ENCODE assay signal across 8 cellular contexts in the genomic region with DNA sequence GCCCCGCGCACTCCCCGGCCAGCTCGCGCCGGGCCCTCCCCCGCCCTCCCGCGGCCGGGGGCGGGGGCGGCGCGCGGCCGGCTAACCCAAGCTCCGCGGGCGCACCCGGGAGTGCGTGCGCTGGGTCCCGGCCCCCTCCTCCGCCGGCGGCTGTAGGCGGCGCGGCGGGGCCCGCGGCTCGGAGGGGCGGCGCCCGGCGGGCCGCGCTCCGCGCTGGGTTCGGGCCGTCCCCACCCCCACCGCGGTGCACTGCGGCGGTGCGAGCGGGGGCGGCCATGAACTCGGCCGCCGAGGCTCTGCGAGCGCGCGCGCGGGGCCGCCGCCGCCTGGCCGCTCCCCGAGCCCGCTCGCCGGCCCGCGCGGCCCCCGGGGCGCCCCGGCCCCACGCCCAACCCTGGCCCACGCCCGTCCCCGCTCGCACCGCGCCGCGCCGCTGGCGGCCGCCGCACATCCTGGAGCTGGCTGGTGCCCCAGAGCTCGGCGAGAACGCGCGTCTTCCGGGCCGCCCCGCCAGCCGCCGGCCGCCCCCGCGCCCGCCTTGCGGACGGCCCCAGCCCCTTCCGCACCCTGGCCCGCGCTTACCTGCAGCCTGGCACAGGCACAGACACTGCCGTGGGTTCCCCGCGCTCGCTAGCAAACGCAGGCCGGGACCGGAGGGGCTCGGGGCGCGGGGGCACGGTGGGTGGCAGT. TPM values are rescaled to one million over a fixed set of nuclear protein-coding genes. Genes with fewer than 3 reads are reported as not detected.
DNase-seq lines count a peak whose midpoint lies in the region; ATAC-seq and TF ChIP-seq lines count a peak whose summit lies in the region.

A gene with protein sequence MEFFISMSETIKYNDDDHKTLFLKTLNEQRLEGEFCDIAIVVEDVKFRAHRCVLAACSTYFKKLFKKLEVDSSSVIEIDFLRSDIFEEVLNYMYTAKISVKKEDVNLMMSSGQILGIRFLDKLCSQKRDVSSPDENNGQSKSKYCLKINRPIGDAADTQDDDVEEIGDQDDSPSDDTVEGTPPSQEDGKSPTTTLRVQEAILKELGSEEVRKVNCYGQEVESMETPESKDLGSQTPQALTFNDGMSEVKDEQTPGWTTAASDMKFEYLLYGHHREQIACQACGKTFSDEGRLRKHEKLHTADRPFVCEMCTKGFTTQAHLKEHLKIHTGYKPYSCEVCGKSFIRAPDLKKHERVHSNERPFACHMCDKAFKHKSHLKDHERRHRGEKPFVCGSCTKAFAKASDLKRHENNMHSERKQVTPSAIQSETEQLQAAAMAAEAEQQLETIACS (minus strand): TSS at position 496 of the 690 bp plus-strand sequence. CDS start 2,480 bp downstream, outside the sequence.

- H3K9me3 ChIP-seq in right lobe of liver = no peaks in the 10 kb centered on the region

- TF ChIP-seq CTCF in dorsolateral prefrontal cortex (IDR thresholded peaks at IDR 0.05 in 54 of 56, conservative IDR thresholded peaks at IDR 0.05 in 2 of 56; ENCODE audit: low read depth in 1 of 56, partially characterized antibody in 56 of 56) = no peak
- TF ChIP-seq CTCF in right lobe of liver (IDR thresholded peaks at IDR 0.05) = no peak

- TF ChIP-seq POLR2A in right lobe of liver (IDR thresholded peaks at IDR 0.05) = no peak

- no peaks in the 10 kb centered on the region for H3K27me3 ChIP-seq in dorsolateral prefrontal cortex
- no peaks in the 10 kb centered on the region for H3K27me3 ChIP-seq in right lobe of liver

- intact Hi-C loops in dorsolateral prefrontal cortex (cut with DNase I) (loop anchor here (5.0 to 10.0 kb wide), 2 partner anchors 119 to 122 kb away; no protein-coding TSS in a partner anchor), right lobe of liver (cut with DNase I) (no loop called here)

- DNase-seq in NCI-H2029 (lab: John Stamatoyannopoulos, UW) (peak; percentile 67), NCI-H2029 treated with DMSO at 0.1 percent for 48 hours (lab: John Stamatoyannopoulos, UW) (no peak), NCI-H128 (lab: John Stamatoyannopoulos, UW; ENCODE audit: unreplicated experiment) (peak; percentile 56), dorsolateral prefrontal cortex (peak in 7 of 10 donors; percentile 26 to 68 (median 42)), right lobe of liver (peak; percentile 78 to 82 (median 80))
- peak; percentile 54 to 61 for DNase-seq in activated CD4-positive, alpha-beta T cell treated with anti-CD3 and anti-CD28 coated beads, Interleukin-2, amount 50 U/mL, for 48 hours
- DNase-seq in stimulated activated CD4-positive, alpha-beta T cell treated with anti-CD3 and anti-CD28 coated beads, Interleukin-4, amount 100 ng/mL, for 4 hours = peak; percentile 65 to 71

- ATAC-seq in HG02610 (IDR thresholded peaks at IDR 0.05; ENCODE audit: unreplicated experiment) (peak; percentile 31), right lobe of liver (peak; percentile 45 to 71 (median 58))

- H3K36me3 ChIP-seq in right lobe of liver = peaks cover 0 to 9% (median 3%) of the 10 kb centered on the region in 4 donors

- no peaks in the 10 kb centered on the region for H3K4me1 ChIP-seq in right lobe of liver

- no CpG with 5 or more reads among the region's 116 CpGs for WGBS in right lobe of liver (ENCODE audit: insufficient coverage, low coverage, low lambda C conversion rate, missing lambda C conversion rate)

- H3K27ac ChIP-seq in dorsolateral prefrontal cortex (peak within 1 kb of the TSS; percentile 94 to 100 (median 99)), right lobe of liver (peak within 1 kb of the TSS; percentile 85 to 93 (median 92))

- peak within 1 kb of the TSS; percentile 71 to 95 (median 88) for H3K4me3 ChIP-seq in dorsolateral prefrontal cortex
- H3K4me3 ChIP-seq in right lobe of liver = peak within 1 kb of the TSS; percentile 70 to 82 (median 80)

RNA-seq across cellular contexts. Expression of the gene that starts here (rescaled TPM):
- total RNA-seq in dorsolateral prefrontal cortex (10 to 100 TPM in 119 of 120 experiments, 1 to 10 TPM in 1; 9.8 to 25.6 (median 15.4) TPM), right lobe of liver (1 to 10 TPM; 4.3 to 7.2 (median 5.9) TPM)

Comparison
In these comparisons a context has a peak if more than half of its experiments do, and no peak if none do; other contexts are left out.
1. intact Hi-C loops: an anchor here in dorsolateral prefrontal cortex (5.0 to 10.0 kb wide); none called in right lobe of liver.